31 cellular contexts compared by ENCODE assay signal in genomic region chr1:71191520-71191919, GRCh38.
A peak's percentile ranks its signal among the peaks of the same experiment; 100 is the strongest.
DNase-seq lines count a peak whose midpoint lies in the region; ATAC-seq and TF ChIP-seq lines count a peak whose summit lies in the region.
"Had no signal": no experiment of that assay in that cellular context is flagged by ENCODE, and none has a peak within 500 bp of the region (broad histone marks: within the 10 kb centered on the region; RNA-seq: fewer than 3 reads in every experiment).

No MANE protein-coding gene starts in this region.

- TF ChIP-seq CTCF in left lung (IDR thresholded peaks at IDR 0.05): no peak
- TF ChIP-seq CTCF in upper lobe of right lung (IDR thresholded peaks at IDR 0.05): no peak

- H3K27me3 ChIP-seq in left lung (no peaks in the 10 kb centered on the region), upper lobe of right lung (no peaks in the 10 kb centered on the region)
- H3K27me3 ChIP-seq: BE2C; BLaER1; BLaER1 treated with 17β-estradiol and CSF1 and Interleukin-3, amounts not matched to agents 10 nM and 100 nM had no signal

- H3K36me3 ChIP-seq in left lung (no peaks in the 10 kb centered on the region), upper lobe of right lung (no peaks in the 10 kb centered on the region)
- H3K36me3 ChIP-seq: BE2C; BLaER1; BLaER1 treated with 17β-estradiol and CSF1 and Interleukin-3, amounts not matched to agents 10 nM and 100 nM had no signal

- ATAC-seq in left lung: peak; percentile 48
- ATAC-seq in upper lobe of right lung: peak; percentile 52
- ATAC-seq in HG02884 (IDR thresholded peaks at IDR 0.05; ENCODE audit: unreplicated experiment): no peak
- ATAC-seq: A549; CD8-positive, alpha-beta T cell had no signal

- H3K4me1 ChIP-seq in left lung (no peaks in the 10 kb centered on the region), upper lobe of right lung (no peaks in the 10 kb centered on the region)
- H3K4me1 ChIP-seq: A549; BE2C; BLaER1; BLaER1 treated with 17β-estradiol and CSF1 and Interleukin-3, amounts not matched to agents 10 nM and 100 nM; Caco-2 had no signal

- H3K9me3 ChIP-seq in left lung (no peaks in the 10 kb centered on the region), upper lobe of right lung (no peaks in the 10 kb centered on the region)
- H3K9me3 ChIP-seq: A549; BE2C; BLaER1; BLaER1 treated with 17β-estradiol and CSF1 and Interleukin-3, amounts not matched to agents 10 nM and 100 nM; Caco-2 had no signal

- intact Hi-C loops in left lung (cut with DNase I) (loop anchor here in 1 of 2 donors (10.0 kb wide), 1 partner anchor 333 kb away; no protein-coding TSS in a partner anchor), upper lobe of right lung (cut with DNase I) (no loop called here)

- H3K27ac ChIP-seq in left lung (no peak overlapping the region), upper lobe of right lung (no peak overlapping the region), caudate nucleus (ENCODE audit: low read depth, low read length) (no peak overlapping the region)
- H3K27ac ChIP-seq: 22Rv1; A549; BLaER1; BLaER1 treated with 17β-estradiol and CSF1 and Interleukin-3, amounts not matched to agents 10 nM and 100 nM; C4-2B had no signal

- H3K4me3 ChIP-seq in left lung (no peak overlapping the region), upper lobe of right lung (no peak overlapping the region)
- H3K4me3 ChIP-seq: A549; BLaER1; BLaER1 treated with 17β-estradiol and CSF1 and Interleukin-3, amounts not matched to agents 10 nM and 100 nM had no signal

- DNase-seq in MV-4-11 (lab: John Stamatoyannopoulos, UW) (peak; percentile 11), left lung (no peak), upper lobe of right lung (no peak), SW 1271 (lab: John Stamatoyannopoulos, UW) (no peak), caudate nucleus (lab: John Stamatoyannopoulos, UW) (no peak)
- DNase-seq: 8988T; ACHN; AML-193; BE2C; C1 segment of cervical spinal cord; Caco-2; Calu3; CD4-positive, alpha-beta memory T cell; CD4-positive, alpha-beta T cell; CD4-positive, CD25-positive, alpha-beta regulatory T cell; CD8-positive, alpha-beta memory T cell; CD8-positive, alpha-beta T cell; COR-L47; DMS 273 treated with DMSO at 0.1 percent for 48 hours; DMS153; DMS53; DMS79; DMS79 treated with DMSO at 0.1 percent for 48 hours; DND-41; EL had no signal
